Comparison of ENCODE assay signal across 29 cellular contexts in genomic region chr1:44351289-44351688, GRCh38.
"Had no signal": no experiment of that assay in that cellular context is flagged by ENCODE, and none has a peak within 500 bp of the region (broad histone marks: within the 10 kb centered on the region; RNA-seq: fewer than 3 reads in every experiment).

No MANE protein-coding gene starts in this region.

- H3K36me3 Mint-ChIP-seq: activated naive CD4-positive, alpha-beta T cell treated with anti-CD3 and anti-CD28 coated beads, Interleukin-2, amount 10 ng/mL, durations not matched to agents 7 days and 5 days had no signal

- H3K27me3 Mint-ChIP-seq: activated CD4-positive, alpha-beta memory T cell treated with anti-CD3 and anti-CD28 coated beads, Interleukin-2, amount 10 ng/mL, durations not matched to agents 7 days and 5 days; activated CD4-positive, alpha-beta T cell treated with anti-CD3 and anti-CD28 coated beads, Interleukin-2, amount 10 ng/mL, durations not matched to agents 7 days and 5 days; activated naive CD4-positive, alpha-beta T cell treated with anti-CD3 and anti-CD28 coated beads, Interleukin-2, amount 10 ng/mL, durations not matched to agents 7 days and 5 days; activated naive CD8-positive, alpha-beta T cell treated with anti-CD3 and anti-CD28 coated beads, Interleukin-2, amount 10 ng/mL, durations not matched to agents 7 days and 5 days; activated T-cell treated with anti-CD3 and anti-CD28 coated beads, Interleukin-2, amount 50 U/mL, for 24 hours; brain; central memory CD8-positive, alpha-beta T cell; dendritic cell treated with granulocyte-macrophage colony-stimulating factor and Interleukin-4, amounts not matched to agents 40 ng/mL and 50 ng/mL, for 4 days had no signal

- H3K4me3 Mint-ChIP-seq: activated CD4-positive, alpha-beta memory T cell treated with anti-CD3 and anti-CD28 coated beads, Interleukin-2, amount 10 ng/mL, durations not matched to agents 7 days and 5 days; activated CD4-positive, alpha-beta T cell treated with anti-CD3 and anti-CD28 coated beads, Interleukin-2, amount 10 ng/mL, durations not matched to agents 7 days and 5 days; activated naive CD4-positive, alpha-beta T cell treated with anti-CD3 and anti-CD28 coated beads, Interleukin-2, amount 10 ng/mL, durations not matched to agents 7 days and 5 days; activated naive CD8-positive, alpha-beta T cell treated with anti-CD3 and anti-CD28 coated beads, Interleukin-2, amount 10 ng/mL, durations not matched to agents 7 days and 5 days; activated T-cell treated with anti-CD3 and anti-CD28 coated beads, Interleukin-2, amount 50 U/mL, for 24 hours; activated T-cell treated with anti-CD3 and anti-CD28 coated beads, Interleukin-2, amount 50 U/mL, for 72 hours; dendritic cell treated with granulocyte-macrophage colony-stimulating factor and Interleukin-4, amounts not matched to agents 40 ng/mL and 50 ng/mL, for 4 days; WTC11 had no signal

- H3K36me3 ChIP-seq: ascending aorta, esophagus muscularis mucosa, gastrocnemius medialis had no signal

- H3K9me3 Mint-ChIP-seq: activated CD4-positive, alpha-beta memory T cell treated with anti-CD3 and anti-CD28 coated beads, Interleukin-2, amount 10 ng/mL, durations not matched to agents 7 days and 5 days; activated CD4-positive, alpha-beta T cell treated with anti-CD3 and anti-CD28 coated beads, Interleukin-2, amount 10 ng/mL, durations not matched to agents 7 days and 5 days; activated naive CD4-positive, alpha-beta T cell treated with anti-CD3 and anti-CD28 coated beads, Interleukin-2, amount 10 ng/mL, durations not matched to agents 7 days and 5 days; activated naive CD4-positive, alpha-beta T cell treated with anti-CD3 and anti-CD28 coated beads, Interleukin-2, amount 50 U/mL, for 72 hours; activated naive CD8-positive, alpha-beta T cell treated with anti-CD3 and anti-CD28 coated beads, Interleukin-2, amount 10 ng/mL, durations not matched to agents 7 days and 5 days; activated T-cell treated with anti-CD3 and anti-CD28 coated beads, Interleukin-2, amount 50 U/mL, for 24 hours; activated T-cell treated with anti-CD3 and anti-CD28 coated beads, Interleukin-2, amount 50 U/mL, for 72 hours; brain; central memory CD8-positive, alpha-beta T cell; dendritic cell treated with granulocyte-macrophage colony-stimulating factor and Interleukin-4, amounts not matched to agents 40 ng/mL and 50 ng/mL, for 4 days; WTC11 had no signal

- DNase-seq: activated CD4-positive, alpha-beta memory T cell treated with anti-CD3 and anti-CD28 coated beads, Interleukin-2, amount 10 ng/mL, durations not matched to agents 7 days and 5 days; activated CD4-positive, alpha-beta T cell treated with anti-CD3 and anti-CD28 coated beads for 1 hour; activated CD4-positive, alpha-beta T cell treated with anti-CD3 and anti-CD28 coated beads for 4 hours; activated CD4-positive, alpha-beta T cell treated with anti-CD3 and anti-CD28 coated beads, Interleukin-2, amount 10 ng/mL, durations not matched to agents 7 days and 5 days; activated CD4-positive, alpha-beta T cell treated with anti-CD3 and anti-CD28 coated beads, Interleukin-2, amount 50 U/mL, for 4 hours; activated CD8-positive, alpha-beta memory T cell treated with anti-CD3 and anti-CD28 coated beads, Interleukin-2, amount 50 U/mL, for 48 hours; activated gamma-delta T cell; activated naive CD4-positive, alpha-beta T cell; activated naive CD4-positive, alpha-beta T cell treated with anti-CD3 and anti-CD28 coated beads, Interleukin-2, amount 10 ng/mL, durations not matched to agents 7 days and 5 days; activated naive CD8-positive, alpha-beta T cell treated with anti-CD3 and anti-CD28 coated beads, Interleukin-2, amount 10 ng/mL, durations not matched to agents 7 days and 5 days; activated T-cell treated with anti-CD3 and anti-CD28 coated beads for 4 hours; activated T-cell treated with anti-CD3 and anti-CD28 coated beads, Interleukin-2, amount 50 U/mL, for 24 hours; activated T-cell treated with anti-CD3 and anti-CD28 coated beads, Interleukin-2, amount 50 U/mL, for 72 hours; dorsolateral prefrontal cortex; effector memory CD4-positive, alpha-beta T cell; erythroblast; foreskin keratinocyte; gastrocnemius medialis; glutamatergic neuron; heart left ventricle; T-helper 2 cell had no signal

- ATAC-seq: activated naive CD4-positive, alpha-beta T cell treated with anti-CD3 and anti-CD28 coated beads, Interleukin-2, amount 50 U/mL, for 72 hours; activated T-cell treated with anti-CD3 and anti-CD28 coated beads, Interleukin-2, amount 50 U/mL, for 72 hours; foreskin keratinocyte; gastrocnemius medialis; heart left ventricle; WTC11 had no signal

- H3K27ac Mint-ChIP-seq: activated CD4-positive, alpha-beta memory T cell treated with anti-CD3 and anti-CD28 coated beads, Interleukin-2, amount 10 ng/mL, durations not matched to agents 7 days and 5 days; activated CD4-positive, alpha-beta T cell treated with anti-CD3 and anti-CD28 coated beads, Interleukin-2, amount 10 ng/mL, durations not matched to agents 7 days and 5 days; activated naive CD4-positive, alpha-beta T cell treated with anti-CD3 and anti-CD28 coated beads, Interleukin-2, amount 10 ng/mL, durations not matched to agents 7 days and 5 days; activated naive CD8-positive, alpha-beta T cell treated with anti-CD3 and anti-CD28 coated beads, Interleukin-2, amount 10 ng/mL, durations not matched to agents 7 days and 5 days; activated T-cell treated with anti-CD3 and anti-CD28 coated beads, Interleukin-2, amount 50 U/mL, for 24 hours; dendritic cell treated with granulocyte-macrophage colony-stimulating factor and Interleukin-4, amounts not matched to agents 40 ng/mL and 50 ng/mL, for 4 days had no signal

- H3K9me3 ChIP-seq: ascending aorta, esophagus muscularis mucosa, gastrocnemius medialis, heart left ventricle had no signal

- H3K27ac ChIP-seq: ascending aorta, coronary artery, esophagus muscularis mucosa, foreskin keratinocyte, gastrocnemius medialis, heart left ventricle had no signal

- H3K27me3 ChIP-seq: ascending aorta, dorsolateral prefrontal cortex, esophagus muscularis mucosa, foreskin keratinocyte, gastrocnemius medialis, heart left ventricle had no signal

- H3K4me3 ChIP-seq: ascending aorta, coronary artery, dorsolateral prefrontal cortex, esophagus muscularis mucosa, gastrocnemius medialis, heart left ventricle had no signal
